14 cellular contexts compared by ENCODE assay signal in the genomic region with DNA sequence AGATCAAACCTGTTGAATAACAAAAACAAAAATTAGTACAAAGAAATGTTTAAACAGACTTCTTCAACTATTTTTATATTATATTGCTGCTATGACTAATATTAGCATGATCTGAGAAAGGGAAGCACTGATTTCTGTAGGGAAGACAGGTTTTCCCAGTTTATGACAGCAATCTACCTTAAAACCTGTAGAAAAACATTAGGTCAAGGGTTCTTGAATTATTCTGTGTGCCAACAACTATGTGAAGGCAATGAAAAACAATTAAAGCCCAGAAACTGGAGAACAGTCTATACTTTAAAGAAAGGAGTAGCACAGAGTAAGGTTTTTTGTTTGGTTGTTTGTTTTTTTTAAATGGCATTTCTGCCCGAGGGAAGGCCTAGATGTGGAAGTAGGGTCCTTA. TPM values are rescaled to one million over a fixed set of nuclear protein-coding genes. Genes with fewer than 3 reads are reported as not detected.
DNase-seq lines count a peak whose midpoint lies in the region; ATAC-seq, FAIRE-seq and TF ChIP-seq lines count a peak whose summit lies in the region.
"Had no signal": no experiment of that assay in that cellular context is flagged by ENCODE, and none has a peak within 500 bp of the region (broad histone marks: within the 10 kb centered on the region; RNA-seq: fewer than 3 reads in every experiment).

No MANE protein-coding gene starts in this region.

- H3K4me3 Mint-ChIP-seq in activated T-cell treated with anti-CD3 and anti-CD28 coated beads, Interleukin-2, amount 50 U/mL, for 72 hours, result no peak overlapping the region
- H3K4me3 Mint-ChIP-seq in activated T-helper 17 cell treated with anti-CD3 and anti-CD28 coated beads, Interleukin-2, amount 50 U/mL, for 72 hours, result peak overlapping the region; percentile 25
- H3K4me3 Mint-ChIP-seq in stimulated activated naive CD8-positive, alpha-beta T cell treated with anti-CD3 and anti-CD28 coated beads, Interleukin-15, amount 100 ng/mL, for 72 hours, result no peak overlapping the region

- peaks cover 72% of the 10 kb centered on the region for H3K4me1 Mint-ChIP-seq in activated T-cell treated with anti-CD3 and anti-CD28 coated beads, Interleukin-2, amount 50 U/mL, for 72 hours (ENCODE audit: low read depth)
- H3K4me1 Mint-ChIP-seq in activated T-helper 17 cell treated with anti-CD3 and anti-CD28 coated beads, Interleukin-2, amount 50 U/mL, for 72 hours, result peaks cover 47% of the 10 kb centered on the region
- H3K4me1 Mint-ChIP-seq in stimulated activated naive CD8-positive, alpha-beta T cell treated with anti-CD3 and anti-CD28 coated beads, Interleukin-15, amount 100 ng/mL, for 72 hours, result peaks cover 86% of the 10 kb centered on the region

- H3K4me1 ChIP-seq in BE2C, result no peaks in the 10 kb centered on the region; the same call in 1 of the 2 replicates

- no peak for ATAC-seq in activated T-cell treated with anti-CD3 and anti-CD28 coated beads, Interleukin-2, amount 50 U/mL, for 72 hours (replicated peaks in 1 of 2)
- ATAC-seq in activated T-helper 17 cell treated with anti-CD3 and anti-CD28 coated beads, Interleukin-2, amount 50 U/mL, for 72 hours (replicated peaks), result no peak
- ATAC-seq in stimulated activated naive CD8-positive, alpha-beta T cell treated with anti-CD3 and anti-CD28 coated beads, Interleukin-15, amount 100 ng/mL, for 72 hours, result no peak
- ATAC-seq: upper lobe of right lung had no signal

- H3K9me3 ChIP-seq in BE2C, result no peaks in the 10 kb centered on the region
- H3K9me3 ChIP-seq: upper lobe of right lung had no signal

- intact Hi-C loops in head of caudate nucleus (cut with DNase I), result no loop called here

- no peak overlapping the region for H3K4me3 ChIP-seq in BE2C (ENCODE audit: low read depth, low read length)
- H3K4me3 ChIP-seq: esophagus muscularis mucosa, upper lobe of right lung had no signal

- H3K27ac Mint-ChIP-seq in activated T-cell treated with anti-CD3 and anti-CD28 coated beads, Interleukin-2, amount 50 U/mL, for 72 hours, result peak overlapping the region; percentile 98
- H3K27ac Mint-ChIP-seq in activated T-helper 17 cell treated with anti-CD3 and anti-CD28 coated beads, Interleukin-2, amount 50 U/mL, for 72 hours, result peak overlapping the region; percentile 42
- peak overlapping the region; percentile 57 to 63 for H3K27ac Mint-ChIP-seq in stimulated activated naive CD8-positive, alpha-beta T cell treated with anti-CD3 and anti-CD28 coated beads, Interleukin-15, amount 100 ng/mL, for 72 hours

- peaks cover 23 to 40% of the 10 kb centered on the region in 2 donors for H3K36me3 Mint-ChIP-seq in activated T-cell treated with anti-CD3 and anti-CD28 coated beads, Interleukin-2, amount 50 U/mL, for 72 hours (ENCODE audit: insufficient read depth in 2 of 2)
- H3K36me3 Mint-ChIP-seq in activated T-helper 17 cell treated with anti-CD3 and anti-CD28 coated beads, Interleukin-2, amount 50 U/mL, for 72 hours (ENCODE audit: low read depth), result peaks cover 98% of the 10 kb centered on the region

- DNase-seq in activated T-cell treated with anti-CD3 and anti-CD28 coated beads, Interleukin-2, amount 50 U/mL, for 72 hours, result no peak
- DNase-seq in activated T-cell treated with anti-CD3 and anti-CD28 coated beads, Interleukin-2, amount 50 U/mL, for 1 hour, result no peak
- DNase-seq in stimulated activated naive CD8-positive, alpha-beta T cell treated with anti-CD3 and anti-CD28 coated beads, Interleukin-15, amount 100 ng/mL, for 72 hours, result no peak
- no peak for DNase-seq in head of caudate nucleus
- no peak for DNase-seq in NK-92 (lab: John Stamatoyannopoulos, UW; ENCODE audit: unreplicated experiment)
- DNase-seq in BE2C, result no peak
- DNase-seq: activated naive CD4-positive, alpha-beta T cell treated with Interleukin-2 at 50 U/mL for 16 hours; DMS153; NCI-H1105 treated with DMSO at 0.1 percent for 48 hours; NCI-H526; upper lobe of right lung had no signal

- no peak for TF ChIP-seq CTCF in BE2C (IDR thresholded peaks at IDR 0.05; ENCODE audit: low read depth, low read length)

- H3K9me3 Mint-ChIP-seq in activated T-cell treated with anti-CD3 and anti-CD28 coated beads, Interleukin-2, amount 50 U/mL, for 72 hours, result peaks cover 6 to 10% of the 10 kb centered on the region in 2 donors
- peaks cover 4% of the 10 kb centered on the region for H3K9me3 Mint-ChIP-seq in activated T-helper 17 cell treated with anti-CD3 and anti-CD28 coated beads, Interleukin-2, amount 50 U/mL, for 72 hours
- peaks cover 10 to 15% of the 10 kb centered on the region in 2 donors for H3K9me3 Mint-ChIP-seq in stimulated activated naive CD8-positive, alpha-beta T cell treated with anti-CD3 and anti-CD28 coated beads, Interleukin-15, amount 100 ng/mL, for 72 hours

- peak; percentile 13 for FAIRE-seq in islet of Langerhans (lab: Jason Lieb, UNC)

- H3K27me3 ChIP-seq in BE2C, result no peaks in the 10 kb centered on the region
- H3K27me3 ChIP-seq: esophagus muscularis mucosa, upper lobe of right lung had no signal

- H3K27me3 Mint-ChIP-seq in activated T-cell treated with anti-CD3 and anti-CD28 coated beads, Interleukin-2, amount 50 U/mL, for 72 hours (ENCODE audit: low read depth), result no peaks in the 10 kb centered on the region
- no peaks in the 10 kb centered on the region for H3K27me3 Mint-ChIP-seq in activated T-helper 17 cell treated with anti-CD3 and anti-CD28 coated beads, Interleukin-2, amount 50 U/mL, for 72 hours
- no peaks in the 10 kb centered on the region for H3K27me3 Mint-ChIP-seq in stimulated activated naive CD8-positive, alpha-beta T cell treated with anti-CD3 and anti-CD28 coated beads, Interleukin-15, amount 100 ng/mL, for 72 hours

- H3K36me3 ChIP-seq in BE2C, result peaks cover 35% of the 10 kb centered on the region

RNA-seq across cellular contexts. Expression of gene PUM2, which starts 23.3 kb away (rescaled TPM):
- total RNA-seq in activated T-cell treated with anti-CD3 and anti-CD28 coated beads, Interleukin-2, amount 50 U/mL, for 72 hours, result 100 to 1,000 TPM; 109 to 113 TPM
- 100 to 1,000 TPM; 113 to 120 TPM for total RNA-seq in activated T-helper 17 cell treated with anti-CD3 and anti-CD28 coated beads, Interleukin-2, amount 50 U/mL, for 72 hours
- 55.2 TPM for polyA plus RNA-seq in BE2C (2012; ENCODE audit: insufficient read depth, insufficient read length, low read depth)

Comparison
In these comparisons a context has a peak if more than half of its experiments do, and no peak if none do; other contexts are left out.
1. H3K27ac Mint-ChIP-seq: peak in every context shown above with its lines; median percentile 98 in activated T-cell treated with anti-CD3 and anti-CD28 coated beads, Interleukin-2, amount 50 U/mL, for 72 hours; 60 in stimulated activated naive CD8-positive, alpha-beta T cell treated with anti-CD3 and anti-CD28 coated beads, Interleukin-15, amount 100 ng/mL, for 72 hours; 42 in activated T-helper 17 cell treated with anti-CD3 and anti-CD28 coated beads, Interleukin-2, amount 50 U/mL, for 72 hours.